Comparison of ENCODE assay signal across 1 cellular context in the genomic region with DNA sequence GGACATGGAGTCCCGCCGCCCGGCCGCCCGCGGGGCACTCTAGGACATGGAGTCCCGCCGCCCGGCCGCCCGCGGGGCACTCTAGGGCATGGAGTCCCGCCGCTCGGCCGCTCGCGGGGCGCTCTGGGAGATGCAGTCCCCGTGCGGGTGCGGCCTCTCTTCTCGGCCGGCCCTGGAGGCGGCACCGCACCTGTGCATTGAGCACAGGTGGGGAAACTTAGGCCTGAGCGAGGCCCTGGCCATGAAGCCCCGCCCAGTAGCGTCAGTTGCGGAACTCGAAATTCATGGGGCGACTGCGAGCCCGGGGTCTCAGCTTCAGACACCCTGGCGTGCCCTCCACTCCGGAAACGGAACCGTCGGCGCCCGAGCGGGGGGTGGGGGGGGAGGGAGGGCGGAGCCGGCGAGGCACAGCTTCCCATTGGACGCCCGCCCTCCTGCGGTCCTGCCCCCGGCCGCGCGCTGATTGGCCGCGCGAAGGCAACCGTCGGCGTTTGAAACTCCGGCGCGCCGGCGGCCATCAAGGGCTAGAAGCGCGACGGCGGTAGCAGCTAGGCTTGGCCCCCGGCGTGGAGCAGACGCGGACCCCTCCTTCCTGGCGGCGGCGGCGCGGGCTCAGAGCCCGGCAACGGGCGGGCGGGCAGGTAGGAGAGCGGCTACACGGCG.
TF ChIP-seq lines count a peak whose summit lies in the region.

Gene TACC3, plus strand, starts transcription at position 519 of the 663 bp plus-strand sequence. CDS start 1,901 bp downstream, outside the sequence.
Gene TMEM129, minus strand, starts transcription at position 321 of the 663 bp plus-strand sequence. CDS start 486 bp downstream, outside the sequence.

TF ChIP-seq in K562, 482 proteins besides CTCF, POLR2A, EP300 and RAD21 (continued from another document and continues in another):
- TF ChIP-seq, protein P1, sequence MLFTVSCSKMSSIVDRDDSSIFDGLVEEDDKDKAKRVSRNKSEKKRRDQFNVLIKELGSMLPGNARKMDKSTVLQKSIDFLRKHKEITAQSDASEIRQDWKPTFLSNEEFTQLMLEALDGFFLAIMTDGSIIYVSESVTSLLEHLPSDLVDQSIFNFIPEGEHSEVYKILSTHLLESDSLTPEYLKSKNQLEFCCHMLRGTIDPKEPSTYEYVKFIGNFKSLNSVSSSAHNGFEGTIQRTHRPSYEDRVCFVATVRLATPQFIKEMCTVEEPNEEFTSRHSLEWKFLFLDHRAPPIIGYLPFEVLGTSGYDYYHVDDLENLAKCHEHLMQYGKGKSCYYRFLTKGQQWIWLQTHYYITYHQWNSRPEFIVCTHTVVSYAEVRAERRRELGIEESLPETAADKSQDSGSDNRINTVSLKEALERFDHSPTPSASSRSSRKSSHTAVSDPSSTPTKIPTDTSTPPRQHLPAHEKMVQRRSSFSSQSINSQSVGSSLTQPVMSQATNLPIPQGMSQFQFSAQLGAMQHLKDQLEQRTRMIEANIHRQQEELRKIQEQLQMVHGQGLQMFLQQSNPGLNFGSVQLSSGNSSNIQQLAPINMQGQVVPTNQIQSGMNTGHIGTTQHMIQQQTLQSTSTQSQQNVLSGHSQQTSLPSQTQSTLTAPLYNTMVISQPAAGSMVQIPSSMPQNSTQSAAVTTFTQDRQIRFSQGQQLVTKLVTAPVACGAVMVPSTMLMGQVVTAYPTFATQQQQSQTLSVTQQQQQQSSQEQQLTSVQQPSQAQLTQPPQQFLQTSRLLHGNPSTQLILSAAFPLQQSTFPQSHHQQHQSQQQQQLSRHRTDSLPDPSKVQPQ (CRISPR knock-in tag; IDR thresholded peaks at IDR 0.05; ENCODE audit: borderline replicate concordance) = no peak
- no peak for TF ChIP-seq ZNF41 (CRISPR knock-in tag; conservative IDR thresholded peaks at IDR 0.05)
- no peak for TF ChIP-seq RFX7 (CRISPR knock-in tag; IDR thresholded peaks at IDR 0.05)
- TF ChIP-seq NR2F6 (CRISPR knock-in tag; IDR thresholded peaks at IDR 0.05) = no peak
- no peak for TF ChIP-seq ARID3A (IDR thresholded peaks at IDR 0.05; ENCODE audit: borderline replicate concordance, low read depth, low read length)
- TF ChIP-seq SPI1 (IDR thresholded peaks at IDR 0.05; ENCODE audit: borderline replicate concordance, low read depth, low read length) = no peak
- TF ChIP-seq, protein P2, sequence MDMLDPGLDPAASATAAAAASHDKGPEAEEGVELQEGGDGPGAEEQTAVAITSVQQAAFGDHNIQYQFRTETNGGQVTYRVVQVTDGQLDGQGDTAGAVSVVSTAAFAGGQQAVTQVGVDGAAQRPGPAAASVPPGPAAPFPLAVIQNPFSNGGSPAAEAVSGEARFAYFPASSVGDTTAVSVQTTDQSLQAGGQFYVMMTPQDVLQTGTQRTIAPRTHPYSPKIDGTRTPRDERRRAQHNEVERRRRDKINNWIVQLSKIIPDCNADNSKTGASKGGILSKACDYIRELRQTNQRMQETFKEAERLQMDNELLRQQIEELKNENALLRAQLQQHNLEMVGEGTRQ (CRISPR knock-in tag; IDR thresholded peaks at IDR 0.05) = no peak
- TF ChIP-seq ZNF165 (CRISPR knock-in tag; IDR thresholded peaks at IDR 0.05; ENCODE audit: borderline replicate concordance) = no peak
- peak; percentile 88 for TF ChIP-seq POLR2G (IDR thresholded peaks at IDR 0.05; ENCODE audit: low read depth, low read length)
- TF ChIP-seq COPS2 (conservative IDR thresholded peaks at IDR 0.05) = no peak
- TF ChIP-seq, protein P3, sequence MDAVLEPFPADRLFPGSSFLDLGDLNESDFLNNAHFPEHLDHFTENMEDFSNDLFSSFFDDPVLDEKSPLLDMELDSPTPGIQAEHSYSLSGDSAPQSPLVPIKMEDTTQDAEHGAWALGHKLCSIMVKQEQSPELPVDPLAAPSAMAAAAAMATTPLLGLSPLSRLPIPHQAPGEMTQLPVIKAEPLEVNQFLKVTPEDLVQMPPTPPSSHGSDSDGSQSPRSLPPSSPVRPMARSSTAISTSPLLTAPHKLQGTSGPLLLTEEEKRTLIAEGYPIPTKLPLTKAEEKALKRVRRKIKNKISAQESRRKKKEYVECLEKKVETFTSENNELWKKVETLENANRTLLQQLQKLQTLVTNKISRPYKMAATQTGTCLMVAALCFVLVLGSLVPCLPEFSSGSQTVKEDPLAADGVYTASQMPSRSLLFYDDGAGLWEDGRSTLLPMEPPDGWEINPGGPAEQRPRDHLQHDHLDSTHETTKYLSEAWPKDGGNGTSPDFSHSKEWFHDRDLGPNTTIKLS (IDR thresholded peaks at IDR 0.05; ENCODE audit: borderline replicate concordance, low read depth) = peak; percentile 68; the same call in 1 of the 2 replicates
- TF ChIP-seq PHF21A (IDR thresholded peaks at IDR 0.05; ENCODE audit: borderline replicate concordance, low read depth) = no peak
- no peak for TF ChIP-seq KAT8 (IDR thresholded peaks at IDR 0.05; ENCODE audit: low read depth)
- TF ChIP-seq, protein P4, sequence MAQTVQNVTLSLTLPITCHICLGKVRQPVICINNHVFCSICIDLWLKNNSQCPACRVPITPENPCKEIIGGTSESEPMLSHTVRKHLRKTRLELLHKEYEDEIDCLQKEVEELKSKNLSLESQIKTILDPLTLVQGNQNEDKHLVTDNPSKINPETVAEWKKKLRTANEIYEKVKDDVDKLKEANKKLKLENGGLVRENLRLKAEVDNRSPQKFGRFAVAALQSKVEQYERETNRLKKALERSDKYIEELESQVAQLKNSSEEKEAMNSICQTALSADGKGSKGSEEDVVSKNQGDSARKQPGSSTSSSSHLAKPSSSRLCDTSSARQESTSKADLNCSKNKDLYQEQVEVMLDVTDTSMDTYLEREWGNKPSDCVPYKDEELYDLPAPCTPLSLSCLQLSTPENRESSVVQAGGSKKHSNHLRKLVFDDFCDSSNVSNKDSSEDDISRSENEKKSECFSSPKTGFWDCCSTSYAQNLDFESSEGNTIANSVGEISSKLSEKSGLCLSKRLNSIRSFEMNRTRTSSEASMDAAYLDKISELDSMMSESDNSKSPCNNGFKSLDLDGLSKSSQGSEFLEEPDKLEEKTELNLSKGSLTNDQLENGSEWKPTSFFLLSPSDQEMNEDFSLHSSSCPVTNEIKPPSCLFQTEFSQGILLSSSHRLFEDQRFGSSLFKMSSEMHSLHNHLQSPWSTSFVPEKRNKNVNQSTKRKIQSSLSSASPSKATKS (CRISPR knock-in tag; IDR thresholded peaks at IDR 0.05) = no peak
- TF ChIP-seq THRAP3 (IDR thresholded peaks at IDR 0.05; ENCODE audit: borderline replicate concordance) = no peak
- TF ChIP-seq, protein P5, sequence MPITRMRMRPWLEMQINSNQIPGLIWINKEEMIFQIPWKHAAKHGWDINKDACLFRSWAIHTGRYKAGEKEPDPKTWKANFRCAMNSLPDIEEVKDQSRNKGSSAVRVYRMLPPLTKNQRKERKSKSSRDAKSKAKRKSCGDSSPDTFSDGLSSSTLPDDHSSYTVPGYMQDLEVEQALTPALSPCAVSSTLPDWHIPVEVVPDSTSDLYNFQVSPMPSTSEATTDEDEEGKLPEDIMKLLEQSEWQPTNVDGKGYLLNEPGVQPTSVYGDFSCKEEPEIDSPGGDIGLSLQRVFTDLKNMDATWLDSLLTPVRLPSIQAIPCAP (CRISPR knock-in tag; IDR thresholded peaks at IDR 0.05; ENCODE audit: borderline replicate concordance) = no peak
- TF ChIP-seq HMGN3 (IDR thresholded peaks at IDR 0.05; ENCODE audit: borderline replicate concordance, extremely low read depth, insufficient read length, low read depth, low read length) = peak; percentile 55
- no peak for TF ChIP-seq RERE (CRISPR knock-in tag; IDR thresholded peaks at IDR 0.05; ENCODE audit: borderline replicate concordance)
- no peak for TF ChIP-seq SMARCB1 (IDR thresholded peaks at IDR 0.05; ENCODE audit: insufficient read length, low read depth)
- TF ChIP-seq TFAM (CRISPR knock-in tag; conservative IDR thresholded peaks at IDR 0.05) = no peak
- TF ChIP-seq PPARD (CRISPR knock-in tag; IDR thresholded peaks at IDR 0.05) = no peak
- TF ChIP-seq, protein P6, sequence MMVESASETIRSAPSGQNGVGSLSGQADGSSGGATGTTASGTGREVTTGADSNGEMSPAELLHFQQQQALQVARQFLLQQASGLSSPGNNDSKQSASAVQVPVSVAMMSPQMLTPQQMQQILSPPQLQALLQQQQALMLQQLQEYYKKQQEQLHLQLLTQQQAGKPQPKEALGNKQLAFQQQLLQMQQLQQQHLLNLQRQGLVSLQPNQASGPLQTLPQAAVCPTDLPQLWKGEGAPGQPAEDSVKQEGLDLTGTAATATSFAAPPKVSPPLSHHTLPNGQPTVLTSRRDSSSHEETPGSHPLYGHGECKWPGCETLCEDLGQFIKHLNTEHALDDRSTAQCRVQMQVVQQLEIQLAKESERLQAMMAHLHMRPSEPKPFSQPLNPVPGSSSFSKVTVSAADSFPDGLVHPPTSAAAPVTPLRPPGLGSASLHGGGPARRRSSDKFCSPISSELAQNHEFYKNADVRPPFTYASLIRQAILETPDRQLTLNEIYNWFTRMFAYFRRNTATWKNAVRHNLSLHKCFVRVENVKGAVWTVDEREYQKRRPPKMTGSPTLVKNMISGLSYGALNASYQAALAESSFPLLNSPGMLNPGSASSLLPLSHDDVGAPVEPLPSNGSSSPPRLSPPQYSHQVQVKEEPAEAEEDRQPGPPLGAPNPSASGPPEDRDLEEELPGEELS (CRISPR knock-in tag; IDR thresholded peaks at IDR 0.05; ENCODE audit: borderline replicate concordance) = no peak
- TF ChIP-seq FOXJ3 (CRISPR knock-in tag; IDR thresholded peaks at IDR 0.05) = no peak
- TF ChIP-seq ZNF184 (CRISPR knock-in tag; IDR thresholded peaks at IDR 0.05) = no peak
- no peak for TF ChIP-seq SLC30A9 (CRISPR knock-in tag; IDR thresholded peaks at IDR 0.05)
- TF ChIP-seq ZSCAN32 (CRISPR knock-in tag; IDR thresholded peaks at IDR 0.05) = no peak
- no peak for TF ChIP-seq ELK1 (CRISPR knock-in tag; IDR thresholded peaks at IDR 0.05)
- peak in 1 of 2 experiments; percentile 51; a peak in 1 of 4 replicates for TF ChIP-seq MAZ (CRISPR knock-in tag; conservative IDR thresholded peaks at IDR 0.05 in 1 of 2, IDR thresholded peaks at IDR 0.05 in 1 of 2)
- no peak for TF ChIP-seq ERF (CRISPR knock-in tag; IDR thresholded peaks at IDR 0.05)
- TF ChIP-seq TCF3 (CRISPR knock-in tag; IDR thresholded peaks at IDR 0.05) = no peak
- no peak for TF ChIP-seq HSF4 (CRISPR knock-in tag; IDR thresholded peaks at IDR 0.05; ENCODE audit: borderline replicate concordance)
